ENCODE assay signal across 26 cellular contexts in genomic region chr7:12139421-12139820, GRCh38.
A peak's percentile ranks its signal among the peaks of the same experiment; 100 is the strongest.
DNase-seq lines count a peak whose midpoint lies in the region; ATAC-seq, FAIRE-seq and TF ChIP-seq lines count a peak whose summit lies in the region.
"Had no signal": no experiment of that assay in that cellular context is flagged by ENCODE, and none has a peak within 500 bp of the region (broad histone marks: within the 10 kb centered on the region; RNA-seq: fewer than 3 reads in every experiment).

No MANE protein-coding gene starts in this region.

- DNase-seq in A549 (ENCODE audit: low read depth in 1 of 2, low spot score in 1 of 2) (no peak), RPMI7951 (ENCODE audit: low read depth) (peak; percentile 41), fibroblast of gingiva (ENCODE audit: low read depth) (peak; percentile 37), SKM-1 treated with dmso at 0.1 percent for 144 hours (lab: John Stamatoyannopoulos, UW; ENCODE audit: unreplicated experiment) (no peak)
- no peak for DNase-seq in stimulated activated effector memory CD8-positive, alpha-beta T cell treated with anti-CD3 and anti-CD28 coated beads, Interleukin-12 subunit alpha, Interleukin-12 subunit beta, amount 100 ng/mL, for 72 hours (ENCODE audit: low spot score in 2 of 2)
- no peak for DNase-seq in T-helper 2 cell treated with Interferon-gamma antibody and Interleukin-4, amounts not matched to agents 5 μg/mL and 100 μg/mL, for 36 hours (ENCODE audit: low spot score)
- DNase-seq: activated CD4-positive, alpha-beta T cell treated with anti-CD3 and anti-CD28 coated beads, Interleukin-2, amount 10 ng/mL, durations not matched to agents 7 days and 5 days; activated effector memory CD4-positive, alpha-beta T cell treated with Interleukin-2 at 50 U/mL for 16 hours; activated naive CD8-positive, alpha-beta T cell treated with anti-CD3 and anti-CD28 coated beads, Interleukin-2, amount 50 U/mL, for 24 hours; central memory CD4-positive, alpha-beta T cell; HFFc6; left lung; midbrain; NCI-H1930; psoas muscle; small intestine; stimulated activated CD8-positive, alpha-beta memory T cell treated with anti-CD3 and anti-CD28 coated beads, Interleukin-4, amount 100 ng/mL, for 48 hours; substantia nigra had no signal

- H3K4me1 ChIP-seq in A549: peaks cover 27% of the 10 kb centered on the region
- H3K4me1 ChIP-seq: esophagus muscularis mucosa, left lung, psoas muscle had no signal

- no peak for TF ChIP-seq POLR2A in A549 (IDR thresholded peaks at IDR 0.05; ENCODE audit: low read length)

- H3K27me3 Mint-ChIP-seq in T-helper 2 cell treated with Interferon-gamma antibody and Interleukin-4, amounts not matched to agents 5 μg/mL and 100 μg/mL, for 36 hours (ENCODE audit: low read depth): peaks cover 6% of the 10 kb centered on the region
- H3K27me3 Mint-ChIP-seq: activated naive CD8-positive, alpha-beta T cell treated with anti-CD3 and anti-CD28 coated beads, Interleukin-2, amount 50 U/mL, for 24 hours had no signal

- 76% methylated on average over 6 of the region's 6 CpGs for WGBS in A549 (ENCODE audit: missing lambda C conversion rate)

- no peak overlapping the region for H3K27ac Mint-ChIP-seq in stimulated activated effector memory CD8-positive, alpha-beta T cell treated with anti-CD3 and anti-CD28 coated beads, Interleukin-12 subunit alpha, Interleukin-12 subunit beta, amount 100 ng/mL, for 72 hours
- H3K27ac Mint-ChIP-seq in T-helper 2 cell treated with Interferon-gamma antibody and Interleukin-4, amounts not matched to agents 5 μg/mL and 100 μg/mL, for 36 hours: no peak overlapping the region
- H3K27ac Mint-ChIP-seq: activated CD4-positive, alpha-beta T cell treated with anti-CD3 and anti-CD28 coated beads, Interleukin-2, amount 10 ng/mL, durations not matched to agents 7 days and 5 days; activated naive CD8-positive, alpha-beta T cell treated with anti-CD3 and anti-CD28 coated beads, Interleukin-2, amount 50 U/mL, for 24 hours; HFFc6 had no signal

- POLR2A ChIA-PET in A549 (lab: Yijun Ruan, JAX): no interaction called here

- no peak overlapping the region for H3K4me3 Mint-ChIP-seq in stimulated activated effector memory CD8-positive, alpha-beta T cell treated with anti-CD3 and anti-CD28 coated beads, Interleukin-12 subunit alpha, Interleukin-12 subunit beta, amount 100 ng/mL, for 72 hours
- H3K4me3 Mint-ChIP-seq in T-helper 2 cell treated with Interferon-gamma antibody and Interleukin-4, amounts not matched to agents 5 μg/mL and 100 μg/mL, for 36 hours: no peak overlapping the region
- H3K4me3 Mint-ChIP-seq: activated CD4-positive, alpha-beta T cell treated with anti-CD3 and anti-CD28 coated beads, Interleukin-2, amount 10 ng/mL, durations not matched to agents 7 days and 5 days; activated naive CD8-positive, alpha-beta T cell treated with anti-CD3 and anti-CD28 coated beads, Interleukin-2, amount 50 U/mL, for 24 hours; HFFc6; neural crest cell had no signal

- CTCF ChIA-PET in A549 (lab: Yijun Ruan, JAX): no interaction called here

- TF ChIP-seq EP300 in A549 (IDR thresholded peaks at IDR 0.05): no peak

- H3K9me3 ChIP-seq in A549: no peaks in the 10 kb centered on the region
- H3K9me3 ChIP-seq: psoas muscle had no signal

- peak; percentile 7 for FAIRE-seq in A549 (lab: Jason Lieb, UNC)
- FAIRE-seq: GM12891, small intestine had no signal

- ATAC-seq in A549 (no peak), HG02852 (IDR thresholded peaks at IDR 0.05; ENCODE audit: unreplicated experiment) (peak; percentile 45), HG02623 (IDR thresholded peaks at IDR 0.05; ENCODE audit: unreplicated experiment) (no peak)
- no peak for ATAC-seq in stimulated activated effector memory CD8-positive, alpha-beta T cell treated with anti-CD3 and anti-CD28 coated beads, Interleukin-12 subunit alpha, Interleukin-12 subunit beta, amount 100 ng/mL, for 72 hours
- ATAC-seq: activated naive CD8-positive, alpha-beta T cell treated with anti-CD3 and anti-CD28 coated beads, Interleukin-2, amount 50 U/mL, for 24 hours; left lung; psoas muscle; SK-N-SH treated with all-trans-retinoic acid at 6 μM for 48 hours had no signal

- no peaks in the 10 kb centered on the region for H3K4me1 Mint-ChIP-seq in stimulated activated effector memory CD8-positive, alpha-beta T cell treated with anti-CD3 and anti-CD28 coated beads, Interleukin-12 subunit alpha, Interleukin-12 subunit beta, amount 100 ng/mL, for 72 hours
- peaks cover 9% of the 10 kb centered on the region for H3K4me1 Mint-ChIP-seq in T-helper 2 cell treated with Interferon-gamma antibody and Interleukin-4, amounts not matched to agents 5 μg/mL and 100 μg/mL, for 36 hours (ENCODE audit: low read depth)
- H3K4me1 Mint-ChIP-seq: activated naive CD8-positive, alpha-beta T cell treated with anti-CD3 and anti-CD28 coated beads, Interleukin-2, amount 50 U/mL, for 24 hours; neural crest cell had no signal

- no peak overlapping the region for H3K4me2 ChIP-seq in A549

- H3K27ac ChIP-seq in A549: no peak overlapping the region
- H3K27ac ChIP-seq: C4-2B, esophagus muscularis mucosa, left lung, psoas muscle, RWPE1 had no signal

- no peak overlapping the region for H3K4me3 ChIP-seq in A549
- H3K4me3 ChIP-seq: esophagus muscularis mucosa, left lung, psoas muscle had no signal

- no peak for TF ChIP-seq RAD21 in A549 (conservative IDR thresholded peaks at IDR 0.05 in 1 of 2, IDR thresholded peaks at IDR 0.05 in 1 of 2)

- peaks cover 4% of the 10 kb centered on the region for H3K9me3 Mint-ChIP-seq in stimulated activated effector memory CD8-positive, alpha-beta T cell treated with anti-CD3 and anti-CD28 coated beads, Interleukin-12 subunit alpha, Interleukin-12 subunit beta, amount 100 ng/mL, for 72 hours
- no peaks in the 10 kb centered on the region for H3K9me3 Mint-ChIP-seq in T-helper 2 cell treated with Interferon-gamma antibody and Interleukin-4, amounts not matched to agents 5 μg/mL and 100 μg/mL, for 36 hours
- H3K9me3 Mint-ChIP-seq: activated CD4-positive, alpha-beta T cell treated with anti-CD3 and anti-CD28 coated beads, Interleukin-2, amount 10 ng/mL, durations not matched to agents 7 days and 5 days; activated naive CD8-positive, alpha-beta T cell treated with anti-CD3 and anti-CD28 coated beads, Interleukin-2, amount 50 U/mL, for 24 hours; neural crest cell had no signal

- H3K36me3 Mint-ChIP-seq in stimulated activated effector memory CD8-positive, alpha-beta T cell treated with anti-CD3 and anti-CD28 coated beads, Interleukin-12 subunit alpha, Interleukin-12 subunit beta, amount 100 ng/mL, for 72 hours: no peaks in the 10 kb centered on the region
- no peaks in the 10 kb centered on the region for H3K36me3 Mint-ChIP-seq in T-helper 2 cell treated with Interferon-gamma antibody and Interleukin-4, amounts not matched to agents 5 μg/mL and 100 μg/mL, for 36 hours (ENCODE audit: low read depth)

- TF ChIP-seq CTCF in A549 (IDR thresholded peaks at IDR 0.05): no peak

TF ChIP-seq in A549, 52 proteins besides CTCF, POLR2A, EP300 and RAD21:
- TF ChIP-seq, protein P1, sequence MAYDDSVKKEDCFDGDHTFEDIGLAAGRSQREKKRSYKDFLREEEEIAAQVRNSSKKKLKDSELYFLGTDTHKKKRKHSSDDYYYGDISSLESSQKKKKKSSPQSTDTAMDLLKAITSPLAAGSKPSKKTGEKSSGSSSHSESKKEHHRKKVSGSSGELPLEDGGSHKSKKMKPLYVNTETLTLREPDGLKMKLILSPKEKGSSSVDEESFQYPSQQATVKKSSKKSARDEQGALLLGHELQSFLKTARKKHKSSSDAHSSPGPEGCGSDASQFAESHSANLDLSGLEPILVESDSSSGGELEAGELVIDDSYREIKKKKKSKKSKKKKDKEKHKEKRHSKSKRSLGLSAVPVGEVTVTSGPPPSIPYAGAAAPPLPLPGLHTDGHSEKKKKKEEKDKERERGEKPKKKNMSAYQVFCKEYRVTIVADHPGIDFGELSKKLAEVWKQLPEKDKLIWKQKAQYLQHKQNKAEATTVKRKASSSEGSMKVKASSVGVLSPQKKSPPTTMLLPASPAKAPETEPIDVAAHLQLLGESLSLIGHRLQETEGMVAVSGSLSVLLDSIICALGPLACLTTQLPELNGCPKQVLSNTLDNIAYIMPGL (CRISPR knock-in tag; IDR thresholded peaks at IDR 0.05; ENCODE audit: borderline replicate concordance): no peak
- no peak for TF ChIP-seq JUNB (IDR thresholded peaks at IDR 0.05)
- TF ChIP-seq ZC3H11A (IDR thresholded peaks at IDR 0.05): no peak
- no peak for TF ChIP-seq EHF (CRISPR knock-in tag; IDR thresholded peaks at IDR 0.05)
- no peak for TF ChIP-seq HES2 (IDR thresholded peaks at IDR 0.05)
- TF ChIP-seq ZSCAN20 (CRISPR knock-in tag; IDR thresholded peaks at IDR 0.05): no peak
- no peak for TF ChIP-seq HDAC2 (IDR thresholded peaks at IDR 0.05)
- no peak for TF ChIP-seq FOSB (CRISPR knock-in tag; IDR thresholded peaks at IDR 0.05)
- no peak for TF ChIP-seq HOXA7 (CRISPR knock-in tag; IDR thresholded peaks at IDR 0.05)
- TF ChIP-seq BHLHE40 (IDR thresholded peaks at IDR 0.05; ENCODE audit: low read depth, low read length): no peak

Comparison
In these comparisons a context has a peak if more than half of its experiments do, and no peak if none do; other contexts are left out.
1. DNase-seq: peak in RPMI7951 (single experiment) and fibroblast of gingiva (single experiment); none in A549 (0 of 2), SKM-1 treated with dmso at 0.1 percent for 144 hours (single experiment), stimulated activated effector memory CD8-positive, alpha-beta T cell treated with anti-CD3 and anti-CD28 coated beads, Interleukin-12 subunit alpha, Interleukin-12 subunit beta, amount 100 ng/mL, for 72 hours (0 of 2) and T-helper 2 cell treated with Interferon-gamma antibody and Interleukin-4, amounts not matched to agents 5 μg/mL and 100 μg/mL, for 36 hours (single experiment).